Comparison of ENCODE assay signal across 11 cellular contexts in genomic region chr3:149815318-149815717, GRCh38. TPM values are rescaled to one million over a fixed set of nuclear protein-coding genes. Genes with fewer than 3 reads are reported as not detected.
DNase-seq lines count a peak whose midpoint lies in the region; ATAC-seq lines count a peak whose summit lies in the region.
"Had no signal": no experiment of that assay in that cellular context is flagged by ENCODE, and none has a peak within 500 bp of the region (broad histone marks: within the 10 kb centered on the region; RNA-seq: fewer than 3 reads in every experiment).

No MANE protein-coding gene starts in this region.

- H3K79me2 ChIP-seq in ACC112 (ENCODE audit: control insufficient read depth, insufficient read depth, low read length, unreplicated experiment), result peaks cover 54% of the 10 kb centered on the region

- H2BK12ac ChIP-seq in mesenchymal stem cell (ENCODE audit: low read length in 2 of 2), result no peak overlapping the region

- no peak overlapping the region for H3K23ac ChIP-seq in mesenchymal stem cell (ENCODE audit: low read length in 2 of 2)

- H3K4me2 ChIP-seq in mesenchymal stem cell (ENCODE audit: low read length, poor library complexity, severe bottlenecking), result no peak overlapping the region

- no peak overlapping the region for H2AK5ac ChIP-seq in mesenchymal stem cell (ENCODE audit: low read length, severe bottlenecking)

- H3K36me3 ChIP-seq in ACC112 (ENCODE audit: insufficient read depth, low read length) (no peaks in the 10 kb centered on the region), HUES64 (ENCODE audit: insufficient read depth, low read length) (no peaks in the 10 kb centered on the region), mesenchymal stem cell (ENCODE audit: control insufficient read depth in 1 of 2, insufficient read depth in 2 of 2, low read depth in 1 of 2, low read length in 2 of 2) (no peaks in the 10 kb centered on the region)
- H3K36me3 ChIP-seq: SJSA1 had no signal

- H3K18ac ChIP-seq in mesenchymal stem cell (ENCODE audit: low read depth in 1 of 2, low read length in 2 of 2), result no peak overlapping the region

- no peak overlapping the region for H2BK5ac ChIP-seq in mesenchymal stem cell (ENCODE audit: low read depth, low read length, poor library complexity, severe bottlenecking)

- no peak overlapping the region for H4K91ac ChIP-seq in mesenchymal stem cell (ENCODE audit: low read length)

- no peaks in the 10 kb centered on the region for H3K9me3 Mint-ChIP-seq in activated naive CD8-positive, alpha-beta T cell treated with anti-CD3 and anti-CD28 coated beads for 36 hours

- WGBS in HUES64, result no CpG with 5 or more reads among the region's 1 CpG
- no CpG with 5 or more reads among the region's 1 CpG for WGBS in mesenchymal stem cell

- H4K8ac ChIP-seq in mesenchymal stem cell (ENCODE audit: low read length), result no peak overlapping the region

- peaks cover 15% of the 10 kb centered on the region for H3K36me3 Mint-ChIP-seq in activated naive CD8-positive, alpha-beta T cell treated with anti-CD3 and anti-CD28 coated beads for 36 hours

- H3K4ac ChIP-seq in mesenchymal stem cell (ENCODE audit: low read depth in 1 of 2, low read length in 2 of 2), result no peak overlapping the region

- H3K14ac ChIP-seq in mesenchymal stem cell (ENCODE audit: low read length in 2 of 2), result no peak overlapping the region

- peaks cover 46% of the 10 kb centered on the region for H3K4me1 Mint-ChIP-seq in activated naive CD8-positive, alpha-beta T cell treated with anti-CD3 and anti-CD28 coated beads for 36 hours

- H3K27me3 ChIP-seq in ACC112 (ENCODE audit: insufficient read depth, low read length) (no peaks in the 10 kb centered on the region), HUES64 (ENCODE audit: insufficient read depth, low read length) (no peaks in the 10 kb centered on the region), mesenchymal stem cell (ENCODE audit: control insufficient read depth in 1 of 2, insufficient read depth in 1 of 2, low read length in 2 of 2) (no peaks in the 10 kb centered on the region)
- H3K27me3 ChIP-seq: SJSA1 had no signal

- ATAC-seq in HG03469 (IDR thresholded peaks at IDR 0.05; ENCODE audit: unreplicated experiment), result no peak
- no peak for ATAC-seq in HG02623 (IDR thresholded peaks at IDR 0.05; ENCODE audit: unreplicated experiment)

- H2AFZ ChIP-seq in ACC112 (ENCODE audit: low read length, unreplicated experiment) (no peak overlapping the region), mesenchymal stem cell (ENCODE audit: low read depth, low read length) (no peak overlapping the region)

- H3K9me3 ChIP-seq in HUES64 (ENCODE audit: insufficient read depth, low read depth, low read length) (no peaks in the 10 kb centered on the region), mesenchymal stem cell (ENCODE audit: control insufficient read depth, low read length) (no peaks in the 10 kb centered on the region)
- H3K9me3 ChIP-seq: SJSA1 had no signal

- H3K27ac Mint-ChIP-seq in activated naive CD8-positive, alpha-beta T cell treated with anti-CD3 and anti-CD28 coated beads for 36 hours, result no peak overlapping the region

- DNase-seq in activated naive CD8-positive, alpha-beta T cell treated with anti-CD3 and anti-CD28 coated beads for 36 hours, result no peak
- DNase-seq in mesenchymal stem cell (no peak), A172 (ENCODE audit: low spot score) (no peak), NCI-H146 treated with DMSO at 0.1 percent for 48 hours (lab: John Stamatoyannopoulos, UW; ENCODE audit: unreplicated experiment) (no peak)
- DNase-seq: DMS 273 treated with DMSO at 0.1 percent for 48 hours, kidney glomerular epithelial cell had no signal

- H3K27me3 Mint-ChIP-seq in activated naive CD8-positive, alpha-beta T cell treated with anti-CD3 and anti-CD28 coated beads for 36 hours, result no peaks in the 10 kb centered on the region

- H3K4me3 ChIP-seq in ACC112 (ENCODE audit: low read depth, low read length), result peak overlapping the region; percentile 99; the same call in 1 of the 2 replicates
- H3K4me3 ChIP-seq in HUES64 (ENCODE audit: low read length), result peak overlapping the region; percentile 91
- H3K4me3 ChIP-seq in mesenchymal stem cell (ENCODE audit: insufficient read depth in 1 of 2, low read depth in 1 of 2, low read length in 2 of 2), result peak overlapping the region in 1 of 2 experiments; percentile 94
- H3K4me3 ChIP-seq: SJSA1 had no signal

- no peak overlapping the region for H2BK120ac ChIP-seq in mesenchymal stem cell (ENCODE audit: low read depth, low read length)

- no peaks in the 10 kb centered on the region for H3K79me1 ChIP-seq in mesenchymal stem cell (replicated peaks; ENCODE audit: low read length, poor library complexity, severe bottlenecking)

- no peak overlapping the region for H2BK15ac ChIP-seq in mesenchymal stem cell (ENCODE audit: low read depth, poor library complexity, severe bottlenecking)

- H3K9ac ChIP-seq in HUES64 (ENCODE audit: low read depth, low read length), result no peak overlapping the region
- H3K9ac ChIP-seq in mesenchymal stem cell (ENCODE audit: low read length), result peak overlapping the region; percentile 97

- peak overlapping the region; percentile 13 for H3K4me3 Mint-ChIP-seq in activated naive CD8-positive, alpha-beta T cell treated with anti-CD3 and anti-CD28 coated beads for 36 hours

- H3K27ac ChIP-seq in ACC112 (ENCODE audit: low read depth, low read length) (no peak overlapping the region), HUES64 (ENCODE audit: low read depth, low read length) (no peak overlapping the region), mesenchymal stem cell (ENCODE audit: low read length, poor library complexity, severe bottlenecking) (no peak overlapping the region)
- H3K27ac ChIP-seq: SJSA1 had no signal

- H3K4me1 ChIP-seq in ACC112 (ENCODE audit: control insufficient read depth, insufficient read depth, low read length, unreplicated experiment) (peaks cover 46% of the 10 kb centered on the region), HUES64 (ENCODE audit: insufficient read depth, low read length) (peaks cover 22% of the 10 kb centered on the region), mesenchymal stem cell (ENCODE audit: control insufficient read depth, insufficient read depth, low read depth, low read length) (peaks cover 4% of the 10 kb centered on the region)

RNA-seq across cellular contexts. Expression of gene RNF13, which starts 2.3 kb away (rescaled TPM):
- 26.8 TPM for polyA plus RNA-seq in HUES64 (2013, experiment 1 of 2)
- 29.9 TPM for polyA plus RNA-seq in HUES64 (2013, experiment 2 of 2)
- total RNA-seq in activated naive CD8-positive, alpha-beta T cell treated with anti-CD3 and anti-CD28 coated beads for 36 hours, result 10 to 100 TPM; 28.8 to 29.5 TPM
- 80.8 TPM for polyA plus RNA-seq in mesenchymal stem cell (2013, experiment 1 of 2)
- polyA plus RNA-seq in mesenchymal stem cell (2013, experiment 2 of 2), result 80.6 TPM
- 38.0 and 49.5 TPM in 2 replicates for total RNA-seq in A172 (2014; rRNA removed; shearing (Covaris generic))

RNA-seq across cellular contexts. Expression of gene ANKUB1, which starts 23.0 kb away (rescaled TPM):
- polyA plus RNA-seq in HUES64 (2013, experiment 1 of 2), result not detected
- not detected for polyA plus RNA-seq in HUES64 (2013, experiment 2 of 2)
- not detected for total RNA-seq in activated naive CD8-positive, alpha-beta T cell treated with anti-CD3 and anti-CD28 coated beads for 36 hours
- not detected for polyA plus RNA-seq in mesenchymal stem cell (2013, experiment 1 of 2)
- polyA plus RNA-seq in mesenchymal stem cell (2013, experiment 2 of 2), result not detected
- total RNA-seq in A172 (2014; rRNA removed; shearing (Covaris generic)), result not detected in 2 replicates
- total RNA-seq: SJSA1 had no signal
